ENCODE assay signal across 36 cellular contexts in the genomic region with DNA sequence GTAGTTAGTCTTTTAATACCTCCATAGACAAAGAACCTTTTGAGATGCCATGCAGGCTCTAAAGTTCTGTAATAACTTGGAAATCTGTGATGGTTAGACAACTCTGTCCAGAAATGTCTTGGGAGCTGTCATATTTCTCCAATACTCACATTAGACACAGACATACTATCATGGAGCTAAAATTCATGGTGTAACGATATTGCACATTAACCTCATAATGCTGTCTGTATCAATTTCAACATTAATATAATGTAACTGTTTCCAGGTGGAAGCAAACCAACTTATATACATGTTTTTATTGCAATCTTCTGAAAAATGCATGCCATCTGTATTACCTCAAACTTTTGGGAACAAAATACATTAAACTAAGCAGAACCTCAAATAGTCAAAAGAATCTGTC.
"Had no signal": no experiment of that assay in that cellular context is flagged by ENCODE, and none has a peak within 500 bp of the region (broad histone marks: within the 10 kb centered on the region; RNA-seq: fewer than 3 reads in every experiment).

No MANE protein-coding gene starts in this region.

- H3K27ac Mint-ChIP-seq: activated B cell treated with CpG ODN at 0.5 μM for 24 hours; activated CD4-positive, alpha-beta memory T cell treated with anti-CD3 and anti-CD28 coated beads for 36 hours; activated CD4-positive, alpha-beta T cell treated with anti-CD3 and anti-CD28 coated beads, Interleukin-2, amount 10 ng/mL, durations not matched to agents 24 days and 14 days; activated CD8-positive, alpha-beta memory T cell treated with anti-CD3 and anti-CD28 coated beads, Interleukin-2, amount 10 ng/mL, durations not matched to agents 7 days and 5 days; activated CD8-positive, alpha-beta T cell treated with anti-CD3 and anti-CD28 coated beads, Interleukin-2, amount 10 ng/mL, durations not matched to agents 7 days and 5 days; activated naive CD4-positive, alpha-beta T cell treated with anti-CD3 and anti-CD28 coated beads for 36 hours; activated naive CD4-positive, alpha-beta T cell treated with anti-CD3 and anti-CD28 coated beads, Interleukin-2, amount 50 U/mL, for 24 hours; activated naive CD8-positive, alpha-beta T cell treated with anti-CD3 and anti-CD28 coated beads for 36 hours; activated naive CD8-positive, alpha-beta T cell treated with anti-CD3 and anti-CD28 coated beads, Interleukin-2, amount 50 U/mL, for 24 hours; activated T-helper 1 cell treated with anti-CD3 and anti-CD28 coated beads, Interleukin-12 subunit alpha, Interleukin-12 subunit beta, Interleukin-2, Interleukin-4 antibody, amounts not matched to agents 30 ng/mL and 10 ng/mL and 1 ng/mL, durations not matched to agents 14 hours and 24 hours and 36 hours; activated T-helper 2 cell treated with anti-CD3 and anti-CD28 coated beads, Interferon-gamma antibody, Interleukin-2, Interleukin-4, amounts not matched to agents 10 μg/mL and 5 μg/mL and 100 μg/mL, durations not matched to agents 14 hours and 24 hours and 36 hours; dendritic cell treated with granulocyte-macrophage colony-stimulating factor and Interleukin-4, amounts not matched to agents 40 ng/mL and 50 ng/mL, for 4 days; endodermal cell; T-helper 17 cell; T-helper 2 cell treated with Interferon-gamma antibody and Interleukin-4, amounts not matched to agents 5 μg/mL and 100 μg/mL, for 36 hours had no signal

- H3K27me3 Mint-ChIP-seq: activated CD8-positive, alpha-beta memory T cell treated with anti-CD3 and anti-CD28 coated beads, Interleukin-2, amount 10 ng/mL, durations not matched to agents 7 days and 5 days; dendritic cell treated with granulocyte-macrophage colony-stimulating factor and Interleukin-4, amounts not matched to agents 40 ng/mL and 50 ng/mL, for 4 days had no signal

- H3K4me2 ChIP-seq: hepatocyte had no signal

- DNase-seq: activated B cell treated with CpG ODN at 0.5 μM for 24 hours; activated CD4-positive, alpha-beta memory T cell treated with anti-CD3 and anti-CD28 coated beads for 36 hours; activated CD4-positive, alpha-beta T cell treated with anti-CD3 and anti-CD28 coated beads, Interleukin-2, amount 10 ng/mL, durations not matched to agents 24 days and 14 days; activated CD8-positive, alpha-beta memory T cell treated with anti-CD3 and anti-CD28 coated beads, Interleukin-2, amount 10 ng/mL, durations not matched to agents 7 days and 5 days; activated CD8-positive, alpha-beta memory T cell treated with anti-CD3 and anti-CD28 coated beads, Interleukin-2, amount 50 U/mL, for 4 hours; activated CD8-positive, alpha-beta T cell treated with anti-CD3 and anti-CD28 coated beads, Interleukin-2, amount 10 ng/mL, durations not matched to agents 7 days and 5 days; activated effector memory CD4-positive, alpha-beta T cell treated with anti-CD3 and anti-CD28 coated beads, Interleukin-2, amount 50 U/mL, for 16 hours; activated naive CD4-positive, alpha-beta T cell treated with anti-CD3 and anti-CD28 coated beads for 36 hours; activated naive CD8-positive, alpha-beta T cell treated with anti-CD3 and anti-CD28 coated beads for 36 hours; activated naive CD8-positive, alpha-beta T cell treated with anti-CD3 and anti-CD28 coated beads, Interleukin-2, amount 50 U/mL, for 24 hours; activated T-cell treated with anti-CD3 and anti-CD28 coated beads, Interleukin-2, amount 50 U/mL, for 1 hour; activated T-cell treated with anti-CD3 and anti-CD28 coated beads, Interleukin-2, amount 50 U/mL, for 48 hours; central memory CD4-positive, alpha-beta T cell; cerebellar nuclear complex; dorsolateral prefrontal cortex; effector memory CD4-positive, alpha-beta T cell; endodermal cell; foreskin melanocyte; heart right ventricle; T-helper 17 cell; T1000; WERI-Rb-1 had no signal

- H3K27ac ChIP-seq: ascending aorta, breast epithelium, cardiac muscle cell, coronary artery, heart right ventricle, hepatocyte, WERI-Rb-1 had no signal

- H3K4me1 ChIP-seq: breast epithelium had no signal

- H3K36me3 ChIP-seq: ascending aorta, breast epithelium, cardiac muscle cell, heart right ventricle, WERI-Rb-1 had no signal

- H3K4me3 ChIP-seq: ascending aorta, breast epithelium, cardiac muscle cell, coronary artery, dorsolateral prefrontal cortex, gastroesophageal sphincter, heart right ventricle, hepatocyte had no signal

- H3K4me1 Mint-ChIP-seq: activated B cell treated with CpG ODN at 0.5 μM for 24 hours; activated CD4-positive, alpha-beta T cell treated with anti-CD3 and anti-CD28 coated beads, Interleukin-2, amount 10 ng/mL, durations not matched to agents 24 days and 14 days; activated CD8-positive, alpha-beta memory T cell treated with anti-CD3 and anti-CD28 coated beads, Interleukin-2, amount 10 ng/mL, durations not matched to agents 7 days and 5 days; activated naive CD4-positive, alpha-beta T cell treated with anti-CD3 and anti-CD28 coated beads, Interleukin-2, amount 50 U/mL, for 24 hours; activated naive CD8-positive, alpha-beta T cell treated with anti-CD3 and anti-CD28 coated beads, Interleukin-2, amount 50 U/mL, for 24 hours; T-helper 17 cell had no signal

- H3K27me3 ChIP-seq: ascending aorta, breast epithelium, cardiac muscle cell, dorsolateral prefrontal cortex, gastroesophageal sphincter, heart right ventricle, hepatocyte had no signal

- H3K36me3 Mint-ChIP-seq: activated CD4-positive, alpha-beta memory T cell treated with anti-CD3 and anti-CD28 coated beads for 36 hours; activated CD8-positive, alpha-beta memory T cell treated with anti-CD3 and anti-CD28 coated beads, Interleukin-2, amount 10 ng/mL, durations not matched to agents 7 days and 5 days; activated naive CD4-positive, alpha-beta T cell treated with anti-CD3 and anti-CD28 coated beads, Interleukin-2, amount 50 U/mL, for 24 hours; activated naive CD8-positive, alpha-beta T cell treated with anti-CD3 and anti-CD28 coated beads for 36 hours; brain had no signal

- H3K9me3 Mint-ChIP-seq: activated B cell treated with CpG ODN at 0.5 μM for 24 hours; activated CD4-positive, alpha-beta memory T cell treated with anti-CD3 and anti-CD28 coated beads for 36 hours; activated CD4-positive, alpha-beta T cell treated with anti-CD3 and anti-CD28 coated beads, Interleukin-2, amount 10 ng/mL, durations not matched to agents 24 days and 14 days; activated naive CD4-positive, alpha-beta T cell treated with anti-CD3 and anti-CD28 coated beads for 36 hours; activated naive CD4-positive, alpha-beta T cell treated with anti-CD3 and anti-CD28 coated beads, Interleukin-2, amount 50 U/mL, for 24 hours; activated naive CD8-positive, alpha-beta T cell treated with anti-CD3 and anti-CD28 coated beads for 36 hours; activated naive CD8-positive, alpha-beta T cell treated with anti-CD3 and anti-CD28 coated beads, Interleukin-2, amount 50 U/mL, for 24 hours; activated T-helper 1 cell treated with anti-CD3 and anti-CD28 coated beads, Interleukin-12 subunit alpha, Interleukin-12 subunit beta, Interleukin-2, Interleukin-4 antibody, amounts not matched to agents 30 ng/mL and 10 ng/mL and 1 ng/mL, durations not matched to agents 14 hours and 24 hours and 36 hours; activated T-helper 2 cell treated with anti-CD3 and anti-CD28 coated beads, Interferon-gamma antibody, Interleukin-2, Interleukin-4, amounts not matched to agents 10 μg/mL and 5 μg/mL and 100 μg/mL, durations not matched to agents 14 hours and 24 hours and 36 hours; brain; dendritic cell treated with granulocyte-macrophage colony-stimulating factor and Interleukin-4, amounts not matched to agents 40 ng/mL and 50 ng/mL, for 4 days; T-helper 2 cell treated with Interferon-gamma antibody and Interleukin-4, amounts not matched to agents 5 μg/mL and 100 μg/mL, for 36 hours had no signal

- H3K9me3 ChIP-seq: ascending aorta, breast epithelium, gastroesophageal sphincter, heart right ventricle had no signal

- H3K4me3 Mint-ChIP-seq: activated B cell treated with CpG ODN at 0.5 μM for 24 hours; activated CD4-positive, alpha-beta memory T cell treated with anti-CD3 and anti-CD28 coated beads for 36 hours; activated CD4-positive, alpha-beta T cell treated with anti-CD3 and anti-CD28 coated beads, Interleukin-2, amount 10 ng/mL, durations not matched to agents 24 days and 14 days; activated CD8-positive, alpha-beta memory T cell treated with anti-CD3 and anti-CD28 coated beads, Interleukin-2, amount 10 ng/mL, durations not matched to agents 7 days and 5 days; activated CD8-positive, alpha-beta T cell treated with anti-CD3 and anti-CD28 coated beads, Interleukin-2, amount 10 ng/mL, durations not matched to agents 7 days and 5 days; activated naive CD4-positive, alpha-beta T cell treated with anti-CD3 and anti-CD28 coated beads for 36 hours; activated naive CD4-positive, alpha-beta T cell treated with anti-CD3 and anti-CD28 coated beads, Interleukin-2, amount 50 U/mL, for 24 hours; activated naive CD8-positive, alpha-beta T cell treated with anti-CD3 and anti-CD28 coated beads for 36 hours; activated naive CD8-positive, alpha-beta T cell treated with anti-CD3 and anti-CD28 coated beads, Interleukin-2, amount 50 U/mL, for 24 hours; activated T-helper 1 cell treated with anti-CD3 and anti-CD28 coated beads, Interleukin-12 subunit alpha, Interleukin-12 subunit beta, Interleukin-2, Interleukin-4 antibody, amounts not matched to agents 30 ng/mL and 10 ng/mL and 1 ng/mL, durations not matched to agents 14 hours and 24 hours and 36 hours; brain; dendritic cell treated with granulocyte-macrophage colony-stimulating factor and Interleukin-4, amounts not matched to agents 40 ng/mL and 50 ng/mL, for 4 days; endodermal cell; T-helper 17 cell; T-helper 2 cell treated with Interferon-gamma antibody and Interleukin-4, amounts not matched to agents 5 μg/mL and 100 μg/mL, for 36 hours had no signal

- H3K79me2 ChIP-seq: hepatocyte had no signal

- H2AFZ ChIP-seq: hepatocyte had no signal

- ATAC-seq: activated CD4-positive, CD25-positive, alpha-beta regulatory T cell treated with anti-CD3 and anti-CD28 coated beads, Interleukin-2, amount 50 U/mL, for 24 hours; activated CD8-positive, alpha-beta memory T cell treated with anti-CD3 and anti-CD28 coated beads, Interleukin-2, amount 10 ng/mL, durations not matched to agents 7 days and 5 days; activated CD8-positive, alpha-beta T cell treated with anti-CD3 and anti-CD28 coated beads, Interleukin-2, amount 10 ng/mL, durations not matched to agents 7 days and 5 days; activated naive CD8-positive, alpha-beta T cell treated with anti-CD3 and anti-CD28 coated beads, Interleukin-2, amount 50 U/mL, for 24 hours; esophagus mucosa; gastroesophageal sphincter; heart right ventricle; T-helper 17 cell had no signal
